Comparison of ENCODE assay signal across 12 cellular contexts in the genomic region with DNA sequence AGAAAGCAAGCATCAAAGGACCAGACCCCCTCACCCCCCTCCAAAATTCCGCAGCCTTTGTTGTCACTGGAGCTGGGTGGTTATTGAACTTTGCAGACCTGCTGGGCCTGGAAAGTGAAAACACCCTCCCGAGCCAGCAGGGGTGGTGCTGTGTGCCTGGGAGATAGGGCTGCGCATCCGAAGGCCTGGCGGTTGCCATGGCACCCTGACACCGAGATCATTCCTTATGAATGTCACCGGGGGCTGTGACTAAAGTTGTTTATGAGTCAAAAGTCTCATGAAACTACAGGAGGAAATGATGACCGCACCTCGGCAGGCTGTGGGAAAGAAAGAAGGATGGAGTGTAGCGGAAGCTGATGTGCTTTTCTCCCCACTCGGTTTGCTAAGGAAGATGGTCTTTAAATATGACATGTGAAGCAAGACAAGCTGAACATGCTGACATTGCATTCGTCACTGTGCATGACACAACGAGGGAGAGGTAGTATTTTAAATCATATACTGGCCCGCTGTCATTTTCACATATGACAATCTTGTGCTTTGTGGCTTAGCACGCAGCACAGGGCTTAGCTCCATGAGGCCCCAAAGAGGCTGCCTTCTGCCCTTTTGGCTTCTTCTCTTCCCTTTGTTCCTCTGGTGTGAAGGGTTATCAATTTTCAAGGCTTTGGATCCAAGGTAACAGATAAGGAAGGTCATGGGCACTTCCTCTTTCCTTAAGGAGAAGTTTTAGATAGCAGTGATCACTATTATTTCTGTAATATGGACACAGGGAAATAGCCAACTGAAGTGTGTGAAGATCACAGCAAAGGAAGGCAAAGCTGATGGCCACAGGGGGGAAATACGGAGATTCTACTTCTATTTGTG.
DNase-seq lines count a peak whose midpoint lies in the region; ATAC-seq, FAIRE-seq and TF ChIP-seq lines count a peak whose summit lies in the region.
"Had no signal": no experiment of that assay in that cellular context is flagged by ENCODE, and none has a peak within 500 bp of the region (broad histone marks: within the 10 kb centered on the region; RNA-seq: fewer than 3 reads in every experiment).

No MANE protein-coding gene starts in this region.

- H3K4me3 Mint-ChIP-seq in activated T-helper 17 cell treated with anti-CD3 and anti-CD28 coated beads, Interleukin-2, amount 50 U/mL, for 72 hours = peak overlapping the region; percentile 4
- H3K4me3 Mint-ChIP-seq in activated CD8-positive, alpha-beta memory T cell treated with anti-CD3 and anti-CD28 coated beads, Interleukin-2, amount 10 ng/mL, durations not matched to agents 7 days and 5 days = no peak overlapping the region
- H3K4me3 Mint-ChIP-seq: mesothelial cell of epicardium had no signal

- no peak overlapping the region for H3K27ac ChIP-seq in A549
- no peak overlapping the region for H3K27ac ChIP-seq in iPS-20b (ENCODE audit: low read length)
- H3K27ac ChIP-seq: SK-N-MC, upper lobe of left lung had no signal

- no peak overlapping the region for H3K27ac Mint-ChIP-seq in activated T-helper 17 cell treated with anti-CD3 and anti-CD28 coated beads, Interleukin-2, amount 50 U/mL, for 72 hours
- no peak overlapping the region for H3K27ac Mint-ChIP-seq in activated CD8-positive, alpha-beta memory T cell treated with anti-CD3 and anti-CD28 coated beads, Interleukin-2, amount 10 ng/mL, durations not matched to agents 7 days and 5 days
- H3K27ac Mint-ChIP-seq: mesothelial cell of epicardium had no signal

- H3K4me2 ChIP-seq in A549 = no peak overlapping the region

- peaks cover 3% of the 10 kb centered on the region for H3K9me3 Mint-ChIP-seq in activated T-helper 17 cell treated with anti-CD3 and anti-CD28 coated beads, Interleukin-2, amount 50 U/mL, for 72 hours
- no peaks in the 10 kb centered on the region for H3K9me3 Mint-ChIP-seq in activated CD8-positive, alpha-beta memory T cell treated with anti-CD3 and anti-CD28 coated beads, Interleukin-2, amount 10 ng/mL, durations not matched to agents 7 days and 5 days (ENCODE audit: low read depth)

- H3K4me1 Mint-ChIP-seq in activated T-helper 17 cell treated with anti-CD3 and anti-CD28 coated beads, Interleukin-2, amount 50 U/mL, for 72 hours = no peaks in the 10 kb centered on the region
- H3K4me1 Mint-ChIP-seq in activated CD8-positive, alpha-beta memory T cell treated with anti-CD3 and anti-CD28 coated beads, Interleukin-2, amount 10 ng/mL, durations not matched to agents 7 days and 5 days = no peaks in the 10 kb centered on the region

- no peak overlapping the region; the same call in 1 of the 2 replicates for H3K9ac ChIP-seq in iPS-20b (ENCODE audit: low read depth, low read length)

- H3K4me1 ChIP-seq in A549 (no peaks in the 10 kb centered on the region), iPS-20b (ENCODE audit: insufficient read depth, low read length) (peaks cover 14% of the 10 kb centered on the region; the same call in 1 of the 2 replicates)
- H3K4me1 ChIP-seq: HAP-1, upper lobe of left lung had no signal

- no peaks in the 10 kb centered on the region for H3K36me3 Mint-ChIP-seq in activated T-helper 17 cell treated with anti-CD3 and anti-CD28 coated beads, Interleukin-2, amount 50 U/mL, for 72 hours (ENCODE audit: low read depth)
- no peaks in the 10 kb centered on the region for H3K36me3 Mint-ChIP-seq in activated CD8-positive, alpha-beta memory T cell treated with anti-CD3 and anti-CD28 coated beads, Interleukin-2, amount 10 ng/mL, durations not matched to agents 7 days and 5 days

- no peak for TF ChIP-seq EP300 in A549 (IDR thresholded peaks at IDR 0.05)

- H3K36me3 ChIP-seq in H7 (replicated peaks; ENCODE audit: control insufficient read depth, insufficient read depth, low read length) = no peaks in the 10 kb centered on the region
- H3K36me3 ChIP-seq in iPS-20b (ENCODE audit: insufficient read depth, low read depth, low read length) = no peaks in the 10 kb centered on the region; the same call in 1 of the 2 replicates
- H3K36me3 ChIP-seq: HAP-1, upper lobe of left lung had no signal

- POLR2A ChIA-PET in A549 (lab: Yijun Ruan, JAX) = no interaction called here

- TF ChIP-seq POLR2A in A549 (IDR thresholded peaks at IDR 0.05; ENCODE audit: low read length) = no peak

- ATAC-seq in A549 (peak; percentile 39 to 48; a peak in 2 of 6 replicates), GM18909 (IDR thresholded peaks at IDR 0.05; ENCODE audit: poor library complexity, unreplicated experiment) (no peak), GM18867 (IDR thresholded peaks at IDR 0.05; ENCODE audit: unreplicated experiment) (no peak)
- ATAC-seq in activated T-helper 17 cell treated with anti-CD3 and anti-CD28 coated beads, Interleukin-2, amount 50 U/mL, for 72 hours (replicated peaks) = peak; percentile 90
- no peak for ATAC-seq in activated CD8-positive, alpha-beta memory T cell treated with anti-CD3 and anti-CD28 coated beads, Interleukin-2, amount 10 ng/mL, durations not matched to agents 7 days and 5 days
- no peak for ATAC-seq in activated CD4-positive, CD25-positive, alpha-beta regulatory T cell treated with anti-CD3 and anti-CD28 coated beads, Interleukin-2, amount 50 U/mL, for 24 hours

- no peaks in the 10 kb centered on the region for H3K27me3 Mint-ChIP-seq in activated T-helper 17 cell treated with anti-CD3 and anti-CD28 coated beads, Interleukin-2, amount 50 U/mL, for 72 hours
- H3K27me3 Mint-ChIP-seq in activated CD8-positive, alpha-beta memory T cell treated with anti-CD3 and anti-CD28 coated beads, Interleukin-2, amount 10 ng/mL, durations not matched to agents 7 days and 5 days = peaks cover 4% of the 10 kb centered on the region

- no peaks in the 10 kb centered on the region for H3K27me3 ChIP-seq in H7 (ENCODE audit: control insufficient read depth, insufficient read depth, low read length)
- H3K27me3 ChIP-seq in iPS-20b (ENCODE audit: insufficient read depth, low read length) = peaks cover 4% of the 10 kb centered on the region; the same call in 1 of the 2 replicates
- H3K27me3 ChIP-seq: upper lobe of left lung had no signal

- TF ChIP-seq CTCF in A549 (IDR thresholded peaks at IDR 0.05) = no peak

- DNase-seq in A549 (ENCODE audit: low read depth in 1 of 2, low spot score in 1 of 2) = no peak
- DNase-seq in H7 = peak; percentile 64
- DNase-seq in activated CD8-positive, alpha-beta memory T cell treated with anti-CD3 and anti-CD28 coated beads, Interleukin-2, amount 10 ng/mL, durations not matched to agents 7 days and 5 days = no peak

- H3K9me3 ChIP-seq in A549 (no peaks in the 10 kb centered on the region), iPS-20b (ENCODE audit: insufficient read depth, low read depth, low read length) (peaks cover 12% of the 10 kb centered on the region)
- H3K9me3 ChIP-seq: HAP-1, upper lobe of left lung had no signal

- 78% methylated on average over 14 of the region's 16 CpGs for WGBS in A549 (ENCODE audit: missing lambda C conversion rate)

- no peak overlapping the region for H3K4me3 ChIP-seq in A549
- no peak overlapping the region for H3K4me3 ChIP-seq in H7 (ENCODE audit: insufficient read depth, low read depth, low read length)
- peak overlapping the region; percentile 46 for H3K4me3 ChIP-seq in iPS-20b (ENCODE audit: low read length)
- H3K4me3 ChIP-seq: HAP-1, SK-N-MC, upper lobe of left lung had no signal

- no peak for TF ChIP-seq RAD21 in A549 (conservative IDR thresholded peaks at IDR 0.05 in 1 of 2, IDR thresholded peaks at IDR 0.05 in 1 of 2)

- CTCF ChIA-PET in A549 (lab: Yijun Ruan, JAX) = interaction anchor here (0.7 to 1.0 kb wide), 3 partner anchors 15 to 23 kb away, joined by 3 read pairs; no protein-coding TSS in a partner anchor
- CTCF ChIA-PET in activated CD8-positive, alpha-beta memory T cell treated with anti-CD3 and anti-CD28 coated beads, Interleukin-2, amount 10 ng/mL, durations not matched to agents 7 days and 5 days (lab: Charles Lee) = no interaction called here

- FAIRE-seq in A549 (lab: Jason Lieb, UNC) = no peak

TF ChIP-seq in A549, 52 proteins besides CTCF, POLR2A, EP300 and RAD21:
- TF ChIP-seq CHD4 (IDR thresholded peaks at IDR 0.05; ENCODE audit: borderline replicate concordance) = no peak
- TF ChIP-seq CBX8 (IDR thresholded peaks at IDR 0.05) = no peak
- no peak for TF ChIP-seq FOSB (CRISPR knock-in tag; IDR thresholded peaks at IDR 0.05)
- TF ChIP-seq KDM5A (IDR thresholded peaks at IDR 0.05) = no peak
- TF ChIP-seq MAFK (IDR thresholded peaks at IDR 0.05; ENCODE audit: partially characterized antibody) = peak; percentile 44
TF ChIP-seq in A549: peak in this region for 1.

Comparison
In these comparisons a context has a peak if more than half of its experiments do, and no peak if none do; other contexts are left out.
1. ATAC-seq: peak in A549 (2 of 2) and activated T-helper 17 cell treated with anti-CD3 and anti-CD28 coated beads, Interleukin-2, amount 50 U/mL, for 72 hours (single experiment); none in GM18909 (single experiment), activated CD8-positive, alpha-beta memory T cell treated with anti-CD3 and anti-CD28 coated beads, Interleukin-2, amount 10 ng/mL, durations not matched to agents 7 days and 5 days (single experiment), activated CD4-positive, CD25-positive, alpha-beta regulatory T cell treated with anti-CD3 and anti-CD28 coated beads, Interleukin-2, amount 50 U/mL, for 24 hours (0 of 2) and GM18867 (single experiment).